Comparison of ENCODE assay signal across 8 cellular contexts in genomic region chr1:228457396-228458176, GRCh38. TPM values are rescaled to one million over a fixed set of nuclear protein-coding genes. Genes with fewer than 3 reads are reported as not detected.
DNase-seq lines count a peak whose midpoint lies in the region; ATAC-seq and TF ChIP-seq lines count a peak whose summit lies in the region.

No MANE protein-coding gene starts in this region.

- no peaks in the 10 kb centered on the region for H3K36me3 ChIP-seq in OCI-LY1 (ENCODE audit: insufficient read depth, low read length)
- H3K36me3 ChIP-seq in muscle layer of colon (ENCODE audit: insufficient read depth, low read length): no peaks in the 10 kb centered on the region

- H3K9ac ChIP-seq in OCI-LY1 (ENCODE audit: low read length): peak overlapping the region; percentile 45
- no peak overlapping the region for H3K9ac ChIP-seq in muscle layer of colon (ENCODE audit: low read length)

- no peaks in the 10 kb centered on the region for H3K9me3 Mint-ChIP-seq in activated T-cell treated with anti-CD3 and anti-CD28 coated beads, Interleukin-2, amount 50 U/mL, for 24 hours

- H3K27me3 Mint-ChIP-seq in activated T-cell treated with anti-CD3 and anti-CD28 coated beads, Interleukin-2, amount 50 U/mL, for 24 hours: no peaks in the 10 kb centered on the region

- peak overlapping the region; percentile 99 for H3K27ac Mint-ChIP-seq in activated T-cell treated with anti-CD3 and anti-CD28 coated beads, Interleukin-2, amount 50 U/mL, for 24 hours

- H3K79me2 ChIP-seq in OCI-LY1 (ENCODE audit: insufficient read depth, low read length): no peaks in the 10 kb centered on the region

- H3K36me3 Mint-ChIP-seq in activated T-cell treated with anti-CD3 and anti-CD28 coated beads, Interleukin-2, amount 50 U/mL, for 24 hours (ENCODE audit: low read depth): peaks cover 38% of the 10 kb centered on the region

- H3K4me1 ChIP-seq in OCI-LY1 (ENCODE audit: insufficient read depth, low read length, severe bottlenecking): peaks cover 3% of the 10 kb centered on the region
- peaks cover 4% of the 10 kb centered on the region for H3K4me1 ChIP-seq in muscle layer of colon (ENCODE audit: insufficient read depth, low read length)

- H3K4me1 Mint-ChIP-seq in activated T-cell treated with anti-CD3 and anti-CD28 coated beads, Interleukin-2, amount 50 U/mL, for 24 hours (ENCODE audit: low read depth): peaks cover 47% of the 10 kb centered on the region

- H3K9me2 ChIP-seq in OCI-LY1 (ENCODE audit: low read depth, low read length): no peaks in the 10 kb centered on the region

- peak overlapping the region; percentile 100 for H3K4me3 Mint-ChIP-seq in activated T-cell treated with anti-CD3 and anti-CD28 coated beads, Interleukin-2, amount 50 U/mL, for 24 hours

- H3K27me3 ChIP-seq in OCI-LY1 (ENCODE audit: insufficient read depth, low read length): no peaks in the 10 kb centered on the region
- H3K27me3 ChIP-seq in muscle layer of colon (ENCODE audit: control insufficient read depth in 1 of 2, insufficient read depth in 2 of 2, low read length in 2 of 2): peaks cover 25 to 45% of the 10 kb centered on the region in 2 donors

- H2AFZ ChIP-seq in OCI-LY1 (ENCODE audit: low read length): no peak overlapping the region

- no peaks in the 10 kb centered on the region for H3F3A ChIP-seq in OCI-LY1 (ENCODE audit: insufficient read depth, low read length)

- TF ChIP-seq CTCF in OCI-LY1 (IDR thresholded peaks at IDR 0.05; ENCODE audit: low read length): no peak

- DNase-seq in COR-L47 (lab: John Stamatoyannopoulos, UW): peak; percentile 98
- DNase-seq in HS-5 (ENCODE audit: low read depth): peak; percentile 97
- peak; percentile 89 for DNase-seq in activated T-cell treated with anti-CD3 and anti-CD28 coated beads, Interleukin-2, amount 50 U/mL, for 24 hours
- peak; percentile 55 for DNase-seq in stimulated activated CD8-positive, alpha-beta memory T cell treated with anti-CD3 and anti-CD28 coated beads, Interleukin-7, amount 100 ng/mL, for 24 hours (ENCODE audit: low read depth)

- peak overlapping the region; percentile 67 for H3K27ac ChIP-seq in OCI-LY1 (ENCODE audit: low read depth, low read length, poor library complexity, severe bottlenecking)
- H3K27ac ChIP-seq in muscle layer of colon (ENCODE audit: low read depth, low read length): peak overlapping the region; percentile 47

- H3K4me2 ChIP-seq in OCI-LY1 (ENCODE audit: low read length): peak overlapping the region; percentile 54

- ATAC-seq in GM21360 (IDR thresholded peaks at IDR 0.05; ENCODE audit: unreplicated experiment) (peak; percentile 79), esophagus mucosa (peak; percentile 97)

- peak overlapping the region; percentile 51 for H3K4me3 ChIP-seq in OCI-LY1 (ENCODE audit: low read depth, low read length, poor library complexity, severe bottlenecking)
- H3K4me3 ChIP-seq in muscle layer of colon (ENCODE audit: low read depth in 1 of 2, low read length in 2 of 2): peak overlapping the region; percentile 51 to 52

- H3K9me3 ChIP-seq in OCI-LY1 (ENCODE audit: low read length) (no peaks in the 10 kb centered on the region), muscle layer of colon (ENCODE audit: low read length) (no peaks in the 10 kb centered on the region)

- no peaks in the 10 kb centered on the region for H4K20me1 ChIP-seq in OCI-LY1 (ENCODE audit: insufficient read depth, low read length)

RNA-seq across cellular contexts. Expression of gene RNF187, which starts 29.6 kb away (rescaled TPM):
- 126 TPM for total RNA-seq in esophagus mucosa

RNA-seq across cellular contexts. Expression of gene TRIM17, which starts 40.9 kb away (rescaled TPM):
- 1.3 TPM for total RNA-seq in esophagus mucosa

RNA-seq across cellular contexts. Expression of gene TRIM11, which starts 51.0 kb away (rescaled TPM):
- 20.7 TPM for total RNA-seq in esophagus mucosa

Comparison
In these comparisons a context has a peak if more than half of its experiments do, and no peak if none do; other contexts are left out.
1. Peak in every context shown above with its lines: DNase-seq, ATAC-seq, H3K4me3 ChIP-seq and H3K27ac ChIP-seq.